ENCODE assay signal across 40 cellular contexts in genomic region chr12:24304285-24304684, GRCh38.
"Had no signal": no experiment of that assay in that cellular context is flagged by ENCODE, and none has a peak within 500 bp of the region (broad histone marks: within the 10 kb centered on the region; RNA-seq: fewer than 3 reads in every experiment).

No MANE protein-coding gene starts in this region.

- H3K27me3 ChIP-seq: adrenal gland, ascending aorta, body of pancreas, brain microvascular endothelial cell, breast epithelium, cardiac muscle cell had no signal

- H3K9me3 Mint-ChIP-seq: activated naive CD4-positive, alpha-beta T cell treated with anti-CD3 and anti-CD28 coated beads, Interleukin-2, amount 10 ng/mL, durations not matched to agents 7 days and 5 days; activated naive CD8-positive, alpha-beta T cell treated with anti-CD3 and anti-CD28 coated beads, Interleukin-2, amount 10 ng/mL, durations not matched to agents 7 days and 5 days; activated T-cell treated with anti-CD3 and anti-CD28 coated beads, Interleukin-2, amount 50 U/mL, for 4 hours; activated T-cell treated with anti-CD3 and anti-CD28 coated beads, Interleukin-2, amount 50 U/mL, for 72 hours; activated T-helper 2 cell treated with anti-CD3 and anti-CD28 coated beads, Interferon-gamma antibody, Interleukin-2, Interleukin-4, amounts not matched to agents 10 μg/mL and 5 μg/mL and 100 μg/mL, durations not matched to agents 14 hours and 24 hours and 36 hours had no signal

- H3K27me3 Mint-ChIP-seq: activated naive CD4-positive, alpha-beta T cell treated with anti-CD3 and anti-CD28 coated beads, Interleukin-2, amount 10 ng/mL, durations not matched to agents 7 days and 5 days; activated naive CD4-positive, alpha-beta T cell treated with anti-CD3 and anti-CD28 coated beads, Interleukin-2, amount 50 U/mL, for 24 hours; activated naive CD8-positive, alpha-beta T cell; activated naive CD8-positive, alpha-beta T cell treated with anti-CD3 and anti-CD28 coated beads for 36 hours; activated naive CD8-positive, alpha-beta T cell treated with anti-CD3 and anti-CD28 coated beads, Interleukin-2, amount 10 ng/mL, durations not matched to agents 7 days and 5 days; activated naive CD8-positive, alpha-beta T cell treated with anti-CD3 and anti-CD28 coated beads, Interleukin-2, amount 50 U/mL, for 24 hours; activated T-cell treated with anti-CD3 and anti-CD28 coated beads, Interleukin-2, amount 50 U/mL, for 24 hours; activated T-helper 17 cell treated with anti-CD3 and anti-CD28 coated beads, Interleukin-2, amount 50 U/mL, for 72 hours; brain; central memory CD8-positive, alpha-beta T cell had no signal

- H3K4me1 ChIP-seq: adrenal gland, ascending aorta, body of pancreas, breast epithelium had no signal

- H3K27ac ChIP-seq: adrenal gland, ascending aorta, body of pancreas, brain microvascular endothelial cell, breast epithelium, cardiac muscle cell had no signal

- DNase-seq: activated effector memory CD4-positive, alpha-beta T cell treated with anti-CD3 and anti-CD28 coated beads, Interleukin-2, amount 50 U/mL, for 16 hours; activated effector memory CD4-positive, alpha-beta T cell treated with Interleukin-2 at 50 U/mL for 16 hours; activated gamma-delta T cell; activated gamma-delta T cell treated with Interleukin-2 at 50 U/mL for 16 hours; activated naive CD4-positive, alpha-beta T cell; activated naive CD4-positive, alpha-beta T cell treated with anti-CD3 and anti-CD28 coated beads for 36 hours; activated naive CD4-positive, alpha-beta T cell treated with anti-CD3 and anti-CD28 coated beads, Interleukin-2, amount 10 ng/mL, durations not matched to agents 7 days and 5 days; activated naive CD4-positive, alpha-beta T cell treated with anti-CD3 and anti-CD28 coated beads, Interleukin-2, amount 50 U/mL, for 16 hours; activated naive CD4-positive, alpha-beta T cell treated with Interleukin-2 at 50 U/mL for 16 hours; activated naive CD8-positive, alpha-beta T cell treated with anti-CD3 and anti-CD28 coated beads for 36 hours; activated naive CD8-positive, alpha-beta T cell treated with anti-CD3 and anti-CD28 coated beads, Interleukin-2, amount 10 ng/mL, durations not matched to agents 7 days and 5 days; activated naive CD8-positive, alpha-beta T cell treated with anti-CD3 and anti-CD28 coated beads, Interleukin-2, amount 50 U/mL, for 24 hours; activated T-cell treated with anti-CD3 and anti-CD28 coated beads, Interleukin-2, amount 50 U/mL, for 1 hour; activated T-cell treated with anti-CD3 and anti-CD28 coated beads, Interleukin-2, amount 50 U/mL, for 24 hours; activated T-cell treated with anti-CD3 and anti-CD28 coated beads, Interleukin-2, amount 50 U/mL, for 4 hours; activated T-cell treated with anti-CD3 and anti-CD28 coated beads, Interleukin-2, amount 50 U/mL, for 48 hours; activated T-cell treated with anti-CD3 and anti-CD28 coated beads, Interleukin-2, amount 50 U/mL, for 72 hours; adrenal gland; amniotic stem cell; amygdala; anterior cingulate cortex; aorta; body of pancreas; brain microvascular endothelial cell; caudate nucleus; central memory CD4-positive, alpha-beta T cell; cerebellar nuclear complex had no signal

- H3K36me3 ChIP-seq: adrenal gland, ascending aorta, brain microvascular endothelial cell, breast epithelium, cardiac muscle cell had no signal

- H3K4me1 Mint-ChIP-seq: activated naive CD4-positive, alpha-beta T cell treated with anti-CD3 and anti-CD28 coated beads, Interleukin-2, amount 10 ng/mL, durations not matched to agents 7 days and 5 days; activated naive CD4-positive, alpha-beta T cell treated with anti-CD3 and anti-CD28 coated beads, Interleukin-2, amount 50 U/mL, for 24 hours; activated naive CD8-positive, alpha-beta T cell treated with anti-CD3 and anti-CD28 coated beads for 36 hours; activated naive CD8-positive, alpha-beta T cell treated with anti-CD3 and anti-CD28 coated beads, Interleukin-2, amount 10 ng/mL, durations not matched to agents 7 days and 5 days; activated T-helper 17 cell treated with anti-CD3 and anti-CD28 coated beads, Interleukin-2, amount 50 U/mL, for 72 hours; brain; central memory CD8-positive, alpha-beta T cell had no signal

- H3K36me3 Mint-ChIP-seq: activated naive CD4-positive, alpha-beta T cell treated with anti-CD3 and anti-CD28 coated beads, Interleukin-2, amount 10 ng/mL, durations not matched to agents 7 days and 5 days; activated naive CD4-positive, alpha-beta T cell treated with anti-CD3 and anti-CD28 coated beads, Interleukin-2, amount 50 U/mL, for 24 hours; activated naive CD4-positive, alpha-beta T cell treated with anti-CD3 and anti-CD28 coated beads, Interleukin-2, amount 50 U/mL, for 72 hours; activated naive CD8-positive, alpha-beta T cell; activated naive CD8-positive, alpha-beta T cell treated with anti-CD3 and anti-CD28 coated beads for 36 hours; activated naive CD8-positive, alpha-beta T cell treated with anti-CD3 and anti-CD28 coated beads, Interleukin-2, amount 10 ng/mL, durations not matched to agents 7 days and 5 days had no signal

- H3K9me3 ChIP-seq: adrenal gland, ascending aorta, body of pancreas, breast epithelium had no signal

- FAIRE-seq: astrocyte, bronchial epithelial cell had no signal

- H3K4me3 ChIP-seq: adrenal gland, ascending aorta, body of pancreas, breast epithelium, cardiac muscle cell had no signal

- H3K27ac Mint-ChIP-seq: activated naive CD4-positive, alpha-beta T cell treated with anti-CD3 and anti-CD28 coated beads for 36 hours; activated naive CD4-positive, alpha-beta T cell treated with anti-CD3 and anti-CD28 coated beads, Interleukin-2, amount 10 ng/mL, durations not matched to agents 7 days and 5 days; activated naive CD4-positive, alpha-beta T cell treated with anti-CD3 and anti-CD28 coated beads, Interleukin-2, amount 50 U/mL, for 24 hours; activated naive CD4-positive, alpha-beta T cell treated with anti-CD3 and anti-CD28 coated beads, Interleukin-2, amount 50 U/mL, for 72 hours; activated naive CD8-positive, alpha-beta T cell; activated naive CD8-positive, alpha-beta T cell treated with anti-CD3 and anti-CD28 coated beads for 36 hours; activated naive CD8-positive, alpha-beta T cell treated with anti-CD3 and anti-CD28 coated beads, Interleukin-2, amount 10 ng/mL, durations not matched to agents 7 days and 5 days; activated naive CD8-positive, alpha-beta T cell treated with anti-CD3 and anti-CD28 coated beads, Interleukin-2, amount 50 U/mL, for 24 hours; activated T-cell treated with anti-CD3 and anti-CD28 coated beads, Interleukin-2, amount 50 U/mL, for 24 hours; activated T-cell treated with anti-CD3 and anti-CD28 coated beads, Interleukin-2, amount 50 U/mL, for 72 hours; activated T-helper 1 cell treated with anti-CD3 and anti-CD28 coated beads, Interleukin-12 subunit alpha, Interleukin-12 subunit beta, Interleukin-2, Interleukin-4 antibody, amounts not matched to agents 30 ng/mL and 10 ng/mL and 1 ng/mL, durations not matched to agents 14 hours and 24 hours and 36 hours; activated T-helper 17 cell treated with anti-CD3 and anti-CD28 coated beads, Interleukin-2, amount 50 U/mL, for 72 hours; activated T-helper 2 cell treated with anti-CD3 and anti-CD28 coated beads, Interferon-gamma antibody, Interleukin-2, Interleukin-4, amounts not matched to agents 10 μg/mL and 5 μg/mL and 100 μg/mL, durations not matched to agents 14 hours and 24 hours and 36 hours; brain had no signal

- H3K4me3 Mint-ChIP-seq: activated naive CD4-positive, alpha-beta T cell treated with anti-CD3 and anti-CD28 coated beads for 36 hours; activated naive CD4-positive, alpha-beta T cell treated with anti-CD3 and anti-CD28 coated beads, Interleukin-2, amount 10 ng/mL, durations not matched to agents 7 days and 5 days; activated naive CD4-positive, alpha-beta T cell treated with anti-CD3 and anti-CD28 coated beads, Interleukin-2, amount 50 U/mL, for 24 hours; activated naive CD8-positive, alpha-beta T cell; activated naive CD8-positive, alpha-beta T cell treated with anti-CD3 and anti-CD28 coated beads for 36 hours; activated naive CD8-positive, alpha-beta T cell treated with anti-CD3 and anti-CD28 coated beads, Interleukin-2, amount 10 ng/mL, durations not matched to agents 7 days and 5 days; activated naive CD8-positive, alpha-beta T cell treated with anti-CD3 and anti-CD28 coated beads, Interleukin-2, amount 50 U/mL, for 24 hours; activated T-cell treated with anti-CD3 and anti-CD28 coated beads, Interleukin-2, amount 50 U/mL, for 24 hours; activated T-cell treated with anti-CD3 and anti-CD28 coated beads, Interleukin-2, amount 50 U/mL, for 4 hours; activated T-cell treated with anti-CD3 and anti-CD28 coated beads, Interleukin-2, amount 50 U/mL, for 72 hours; activated T-helper 1 cell treated with anti-CD3 and anti-CD28 coated beads, Interleukin-12 subunit alpha, Interleukin-12 subunit beta, Interleukin-2, Interleukin-4 antibody, amounts not matched to agents 30 ng/mL and 10 ng/mL and 1 ng/mL, durations not matched to agents 14 hours and 24 hours and 36 hours; activated T-helper 17 cell treated with anti-CD3 and anti-CD28 coated beads, Interleukin-2, amount 50 U/mL, for 72 hours; brain; central memory CD8-positive, alpha-beta T cell had no signal

- ATAC-seq: activated naive CD4-positive, alpha-beta T cell treated with anti-CD3 and anti-CD28 coated beads, Interleukin-2, amount 50 U/mL, for 72 hours; activated naive CD8-positive, alpha-beta T cell treated with anti-CD3 and anti-CD28 coated beads, Interleukin-2, amount 50 U/mL, for 24 hours; activated T-cell treated with anti-CD3 and anti-CD28 coated beads, Interleukin-2, amount 50 U/mL, for 4 hours; activated T-cell treated with anti-CD3 and anti-CD28 coated beads, Interleukin-2, amount 50 U/mL, for 72 hours; activated T-helper 17 cell treated with anti-CD3 and anti-CD28 coated beads, Interleukin-2, amount 50 U/mL, for 72 hours; body of pancreas had no signal
